ENCODE assay signal across 8 cellular contexts in genomic region chr2:62457555-62457954, GRCh38. TPM values are rescaled to one million over a fixed set of nuclear protein-coding genes. Genes with fewer than 3 reads are reported as not detected.
A peak's percentile ranks its signal among the peaks of the same experiment; 100 is the strongest.
DNase-seq lines count a peak whose midpoint lies in the region; FAIRE-seq and TF ChIP-seq lines count a peak whose summit lies in the region.

No MANE protein-coding gene starts in this region.

- DNase-seq in right atrium auricular region (ENCODE audit: low spot score) (no peak), cardiac septum (ENCODE audit: low spot score) (no peak), bronchial epithelial cell (ENCODE audit: low read depth) (no peak), uterus (no peak), globus pallidus (ENCODE audit: low spot score) (no peak), NCI-H524 treated with DMSO at 0.1 percent for 48 hours (lab: John Stamatoyannopoulos, UW) (no peak)
- no peak for DNase-seq in activated CD4-positive, alpha-beta T cell treated with anti-CD3 and anti-CD28 coated beads, Interleukin-2, amount 50 U/mL, for 1 hour

- no peaks in the 10 kb centered on the region for H3K9me3 ChIP-seq in right atrium auricular region
- no peaks in the 10 kb centered on the region for H3K9me3 ChIP-seq in mucosa of stomach (ENCODE audit: control insufficient read depth, low read length)
- H3K9me3 ChIP-seq in uterus = no peaks in the 10 kb centered on the region

- peaks cover 0 to 14% of the 10 kb centered on the region in 2 donors for H3K4me1 ChIP-seq in right atrium auricular region
- peaks cover 7% of the 10 kb centered on the region for H3K4me1 ChIP-seq in mucosa of stomach (ENCODE audit: control insufficient read depth, insufficient read depth, low read length)
- H3K4me1 ChIP-seq in uterus = no peaks in the 10 kb centered on the region

- FAIRE-seq in bronchial epithelial cell (lab: Jason Lieb, UNC) = no peak

- H3K27ac ChIP-seq in right atrium auricular region = peak overlapping the region; percentile 57 to 80
- H3K27ac ChIP-seq in uterus = peak overlapping the region; percentile 82 to 85

- H3K9ac ChIP-seq in mucosa of stomach (ENCODE audit: low read length) = peak overlapping the region; percentile 73

- TF ChIP-seq CTCF in right atrium auricular region (IDR thresholded peaks at IDR 0.05) (no peak), bronchial epithelial cell (IDR thresholded peaks at IDR 0.05; ENCODE audit: insufficient read depth, low read length, severe bottlenecking) (no peak), uterus (IDR thresholded peaks at IDR 0.05) (peak in 1 of 4 experiments; percentile 9)

- TF ChIP-seq POLR2A in uterus (IDR thresholded peaks at IDR 0.05) = no peak

- H3K36me3 ChIP-seq in right atrium auricular region (no peaks in the 10 kb centered on the region), bronchial epithelial cell (ENCODE audit: control insufficient read depth, insufficient read depth, low read length) (no peaks in the 10 kb centered on the region), mucosa of stomach (ENCODE audit: control insufficient read depth, insufficient read depth, low read length) (no peaks in the 10 kb centered on the region), uterus (no peaks in the 10 kb centered on the region)

- intact Hi-C loops in cardiac septum (cut with DNase I) (loop anchor here (1.0 kb wide), 1 partner anchor 318 kb away; no protein-coding TSS in a partner anchor), uterus (cut with DNase I; ENCODE audit: low total_unique reads) (loop anchor here (5.0 kb wide), 1 partner anchor 320 kb away; no protein-coding TSS in a partner anchor)

- H3K27me3 ChIP-seq in right atrium auricular region = no peaks in the 10 kb centered on the region
- no peaks in the 10 kb centered on the region for H3K27me3 ChIP-seq in bronchial epithelial cell (ENCODE audit: control insufficient read depth, insufficient read depth, low read length)
- H3K27me3 ChIP-seq in mucosa of stomach (ENCODE audit: control insufficient read depth, insufficient read depth, low read length) = peaks cover 7% of the 10 kb centered on the region
- no peaks in the 10 kb centered on the region for H3K27me3 ChIP-seq in uterus

- H3K4me3 ChIP-seq in right atrium auricular region (peak overlapping the region; percentile 40 to 66), bronchial epithelial cell (ENCODE audit: low read depth, low read length) (peak overlapping the region; percentile 53), mucosa of stomach (ENCODE audit: low read length) (peak overlapping the region; percentile 77), uterus (peak overlapping the region; percentile 52 to 61)

RNA-seq across cellular contexts. Expression of gene TMEM17, which starts 48.4 kb away (rescaled TPM):
- 1 to 10 TPM in 1 of 2 donors, under 1 TPM in 1; 0.90 to 1.2 TPM for total RNA-seq in right atrium auricular region
- total RNA-seq in cardiac septum = 1.4 TPM
- 1.1 and 1.2 TPM in 2 replicates for total RNA-seq in bronchial epithelial cell
- 1 to 10 TPM in 2 of 4 donors, not detected in 2; 1.0 to 3.1 TPM for total RNA-seq in uterus
